In the genomic region with DNA sequence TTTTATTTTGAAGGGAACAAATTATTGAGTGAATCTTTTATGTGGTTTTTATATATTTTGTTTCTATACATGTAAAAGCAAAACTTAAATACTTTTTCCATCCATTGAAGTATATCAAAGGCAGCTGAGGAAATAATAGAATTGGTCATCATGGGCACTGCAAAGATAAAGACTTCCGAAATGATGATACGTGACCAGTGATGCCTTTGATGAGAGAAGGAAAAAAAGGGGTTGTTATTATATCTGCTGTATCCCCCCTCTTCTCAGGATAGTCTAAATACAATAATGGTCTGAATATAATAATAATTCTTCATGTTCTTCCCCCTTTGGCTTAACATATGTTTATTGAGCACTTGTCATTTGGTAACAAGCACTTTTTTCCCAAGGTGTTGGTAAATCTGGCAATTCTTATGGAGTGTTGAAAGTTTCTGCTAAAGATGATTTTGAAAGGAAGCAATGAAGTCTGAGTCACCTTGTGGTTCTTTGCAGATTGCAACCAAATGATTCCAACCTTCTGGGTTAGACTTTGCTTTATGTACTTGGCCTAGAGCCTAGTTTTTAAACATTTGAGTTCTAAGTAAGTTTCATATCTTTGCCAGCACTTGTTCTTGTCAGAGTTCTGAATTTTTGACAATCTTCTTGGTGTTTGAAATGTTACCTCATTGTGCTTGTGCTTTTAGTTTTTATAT, we compare ENCODE assay signal across 11 cellular contexts.
DNase-seq lines count a peak whose midpoint lies in the region; ATAC-seq and TF ChIP-seq lines count a peak whose summit lies in the region.
"Had no signal": no experiment of that assay in that cellular context is flagged by ENCODE, and none has a peak within 500 bp of the region (broad histone marks: within the 10 kb centered on the region; RNA-seq: fewer than 3 reads in every experiment).

No MANE protein-coding gene starts in this region.

- TF ChIP-seq POLR2A in breast epithelium (IDR thresholded peaks at IDR 0.05): no peak

- H4K20me1 ChIP-seq in fibroblast of lung (ENCODE audit: control insufficient read depth, extremely low read depth, insufficient read depth, low read length): no peaks in the 10 kb centered on the region

- peak; percentile 93 for DNase-seq in MCF 10A (ENCODE audit: unreplicated experiment)
- no peak for DNase-seq in breast epithelium (ENCODE audit: low spot score in 2 of 2)
- peak; percentile 86 for DNase-seq in RPMI7951 (ENCODE audit: low read depth)
- DNase-seq in fibroblast of lung (ENCODE audit: low read depth in 2 of 2): peak; percentile 89 to 92
- DNase-seq in stimulated activated effector memory CD8-positive, alpha-beta T cell treated with anti-CD3 and anti-CD28 coated beads, Interleukin-12 subunit alpha, Interleukin-12 subunit beta, amount 100 ng/mL, for 72 hours (ENCODE audit: low spot score in 2 of 2): no peak
- no peak for DNase-seq in NCI-H146 treated with DMSO at 0.1 percent for 48 hours (lab: John Stamatoyannopoulos, UW; ENCODE audit: unreplicated experiment)
- DNase-seq in T-cell: no peak
- DNase-seq: activated CD4-positive, alpha-beta T cell treated with anti-CD3 and anti-CD28 coated beads for 48 hours had no signal

- H3K36me3 Mint-ChIP-seq in MCF 10A (ENCODE audit: insufficient read depth, unreplicated experiment) (peaks cover 32% of the 10 kb centered on the region), T-cell (peaks cover 11% of the 10 kb centered on the region)
- H3K36me3 Mint-ChIP-seq in stimulated activated effector memory CD8-positive, alpha-beta T cell treated with anti-CD3 and anti-CD28 coated beads, Interleukin-12 subunit alpha, Interleukin-12 subunit beta, amount 100 ng/mL, for 72 hours: peaks cover 89% of the 10 kb centered on the region

- POLR2A ChIA-PET in MCF 10A (lab: Yijun Ruan, JAX) (interaction anchor here (0.6 to 0.7 kb wide), 3 partner anchors 57 to 413 kb away, joined by 3 to 5 read pairs (median 4); no protein-coding TSS in a partner anchor), T-cell (lab: Charles Lee) (interaction anchor here (0.5 to 1.2 kb wide), 3 partner anchors 19 to 192 kb away, joined by 3 to 6 read pairs (median 3); no protein-coding TSS in a partner anchor)

- H3K9me3 ChIP-seq in breast epithelium (no peaks in the 10 kb centered on the region), fibroblast of lung (ENCODE audit: control insufficient read depth, insufficient read depth, low read depth, low read length) (no peaks in the 10 kb centered on the region)

- H3K4me2 ChIP-seq in fibroblast of lung (ENCODE audit: extremely low read depth, insufficient read depth, low read length): no peak overlapping the region

- no peak overlapping the region for H3K4me3 ChIP-seq in breast epithelium
- no peak overlapping the region for H3K4me3 ChIP-seq in fibroblast of lung (replicated peaks in 1 of 4; ENCODE audit: control extremely low read depth in 1 of 4, insufficient read depth in 1 of 4, low read depth in 3 of 4, low read length in 4 of 4)
- H3K4me3 ChIP-seq: lung had no signal

- no peak overlapping the region for H3K27ac Mint-ChIP-seq in MCF 10A (ENCODE audit: low read depth, unreplicated experiment)
- no peak overlapping the region for H3K27ac Mint-ChIP-seq in stimulated activated effector memory CD8-positive, alpha-beta T cell treated with anti-CD3 and anti-CD28 coated beads, Interleukin-12 subunit alpha, Interleukin-12 subunit beta, amount 100 ng/mL, for 72 hours
- H3K27ac Mint-ChIP-seq in T-cell: peak overlapping the region in 1 of 2 donors; percentile 49
- H3K27ac Mint-ChIP-seq: dendritic cell treated with granulocyte-macrophage colony-stimulating factor and Interleukin-4, amounts not matched to agents 40 ng/mL and 50 ng/mL, for 4 days had no signal

- BruUV-seq in MCF 10A (replicated peaks; lab: Mats Ljungman, UMichigan): no TSS peak

- CTCF ChIA-PET in MCF 10A (lab: Yijun Ruan, JAX): interaction anchor here (0.6 to 0.7 kb wide), 3 partner anchors 30 to 1351 kb away, joined by 3 to 5 read pairs (median 3); no protein-coding TSS in a partner anchor
- CTCF ChIA-PET in T-cell (lab: Charles Lee): interaction anchor here in 1 of 2 donors (0.6 kb wide), 2 partner anchors 91 to 445 kb away, joined by 3 read pairs; no protein-coding TSS in a partner anchor

- H2AFZ ChIP-seq in fibroblast of lung (ENCODE audit: low read length): no peak overlapping the region

- H3K79me2 ChIP-seq in fibroblast of lung (ENCODE audit: control insufficient read depth, insufficient read depth, low read length): no peaks in the 10 kb centered on the region

- H3K9me3 Mint-ChIP-seq in MCF 10A (ENCODE audit: unreplicated experiment) (no peaks in the 10 kb centered on the region), T-cell (no peaks in the 10 kb centered on the region)
- H3K9me3 Mint-ChIP-seq in stimulated activated effector memory CD8-positive, alpha-beta T cell treated with anti-CD3 and anti-CD28 coated beads, Interleukin-12 subunit alpha, Interleukin-12 subunit beta, amount 100 ng/mL, for 72 hours: no peaks in the 10 kb centered on the region
- H3K9me3 Mint-ChIP-seq: dendritic cell treated with granulocyte-macrophage colony-stimulating factor and Interleukin-4, amounts not matched to agents 40 ng/mL and 50 ng/mL, for 4 days had no signal

- no peaks in the 10 kb centered on the region for H3K36me3 ChIP-seq in breast epithelium
- peaks cover 2% of the 10 kb centered on the region for H3K36me3 ChIP-seq in fibroblast of lung (ENCODE audit: control insufficient read depth, insufficient read depth, low read length)

- intact Hi-C loops in MCF 10A (cut with micrococcal nuclease): no loop called here
- intact Hi-C loops in breast epithelium (cut with DNase I; ENCODE audit: low total_unique reads): no loop called here

- H3K27ac ChIP-seq in breast epithelium: no peak overlapping the region
- no peak overlapping the region for H3K27ac ChIP-seq in fibroblast of lung (ENCODE audit: insufficient read depth, low read length)

- H3K4me3 Mint-ChIP-seq in MCF 10A (ENCODE audit: unreplicated experiment) (no peak overlapping the region), T-cell (no peak overlapping the region)
- H3K4me3 Mint-ChIP-seq in stimulated activated effector memory CD8-positive, alpha-beta T cell treated with anti-CD3 and anti-CD28 coated beads, Interleukin-12 subunit alpha, Interleukin-12 subunit beta, amount 100 ng/mL, for 72 hours: no peak overlapping the region
- H3K4me3 Mint-ChIP-seq: dendritic cell treated with granulocyte-macrophage colony-stimulating factor and Interleukin-4, amounts not matched to agents 40 ng/mL and 50 ng/mL, for 4 days had no signal

- H3K4me1 ChIP-seq in breast epithelium (no peaks in the 10 kb centered on the region), fibroblast of lung (ENCODE audit: control insufficient read depth, extremely low read depth, insufficient read depth, low read length) (peaks cover 6% of the 10 kb centered on the region)

- no peak for TF ChIP-seq CTCF in MCF 10A (IDR thresholded peaks at IDR 0.05; ENCODE audit: unreplicated experiment)
- TF ChIP-seq CTCF in breast epithelium (IDR thresholded peaks at IDR 0.05): no peak
- peak in 1 of 2 donors; percentile 7 for TF ChIP-seq CTCF in fibroblast of lung (conservative IDR thresholded peaks at IDR 0.05 in 1 of 2, IDR thresholded peaks at IDR 0.05 in 1 of 2; ENCODE audit: low read depth in 1 of 2, low read length in 2 of 2)

- H3K27me3 Mint-ChIP-seq in MCF 10A (ENCODE audit: insufficient read depth, unreplicated experiment) (no peaks in the 10 kb centered on the region), T-cell (no peaks in the 10 kb centered on the region)
- H3K27me3 Mint-ChIP-seq: dendritic cell treated with granulocyte-macrophage colony-stimulating factor and Interleukin-4, amounts not matched to agents 40 ng/mL and 50 ng/mL, for 4 days had no signal

- H3K4me1 Mint-ChIP-seq in MCF 10A (ENCODE audit: insufficient read depth, unreplicated experiment) (peaks cover 23% of the 10 kb centered on the region), T-cell (peaks cover 0 to 8% (median 6%) of the 10 kb centered on the region in 3 donors)
- peaks cover 6% of the 10 kb centered on the region for H3K4me1 Mint-ChIP-seq in stimulated activated effector memory CD8-positive, alpha-beta T cell treated with anti-CD3 and anti-CD28 coated beads, Interleukin-12 subunit alpha, Interleukin-12 subunit beta, amount 100 ng/mL, for 72 hours

- no peak overlapping the region for H3K9ac ChIP-seq in fibroblast of lung (ENCODE audit: insufficient read depth, low read length)

- ATAC-seq in stimulated activated effector memory CD8-positive, alpha-beta T cell treated with anti-CD3 and anti-CD28 coated beads, Interleukin-12 subunit alpha, Interleukin-12 subunit beta, amount 100 ng/mL, for 72 hours: peak; percentile 47
- ATAC-seq in HG03378 (IDR thresholded peaks at IDR 0.05; ENCODE audit: unreplicated experiment) (no peak), T-cell (replicated peaks in 1 of 4) (no peak)

- H3K27me3 ChIP-seq in breast epithelium: no peaks in the 10 kb centered on the region
- no peaks in the 10 kb centered on the region for H3K27me3 ChIP-seq in fibroblast of lung (ENCODE audit: control insufficient read depth, insufficient read depth, low read length)

Comparison
In these comparisons a context has a peak if more than half of its experiments do, and no peak if none do; other contexts are left out.
1. DNase-seq: peak in MCF 10A (single experiment), RPMI7951 (single experiment) and fibroblast of lung (2 of 2); none in breast epithelium (0 of 2), stimulated activated effector memory CD8-positive, alpha-beta T cell treated with anti-CD3 and anti-CD28 coated beads, Interleukin-12 subunit alpha, Interleukin-12 subunit beta, amount 100 ng/mL, for 72 hours (0 of 2), NCI-H146 treated with DMSO at 0.1 percent for 48 hours (single experiment) and T-cell (0 of 34).